Comparison of ENCODE assay signal across 8 cellular contexts in genomic region chr4:183097251-183098079, GRCh38. TPM values are rescaled to one million over a fixed set of nuclear protein-coding genes. Genes with fewer than 3 reads are reported as not detected.
DNase-seq lines count a peak whose midpoint lies in the region; ATAC-seq and TF ChIP-seq lines count a peak whose summit lies in the region.

No MANE protein-coding gene starts in this region.

- intact Hi-C loops in mammary epithelial cell (cut with micrococcal nuclease) (loop anchor here (2.0 to 5.0 kb wide), 2 partner anchors 35 to 143 kb away; no protein-coding TSS in a partner anchor), left lung (cut with DNase I) (no loop called here)

- in situ Hi-C loops in mammary epithelial cell (cut with MboI; ENCODE audit: low sequenced_read_pairs in 2 of 2): no loop called here

- dilution Hi-C loops in mammary epithelial cell (cut with HindIII; ENCODE audit: low sequenced_read_pairs): no loop called here

- H3K27ac ChIP-seq in RWPE2 (ENCODE audit: poor library complexity, severe bottlenecking): peak overlapping the region; percentile 86
- no peak overlapping the region for H3K27ac ChIP-seq in mammary epithelial cell (ENCODE audit: insufficient read depth, low read depth, low read length)
- H3K27ac ChIP-seq in left lung: peak overlapping the region; percentile 98

- H3K27me3 ChIP-seq in RWPE2 (ENCODE audit: insufficient read depth, poor library complexity, severe bottlenecking): no peaks in the 10 kb centered on the region
- no peaks in the 10 kb centered on the region for H3K27me3 ChIP-seq in mammary epithelial cell (ENCODE audit: insufficient read depth, low read length)
- peaks cover 0 to 56% of the 10 kb centered on the region in 2 donors for H3K27me3 ChIP-seq in left lung

- no peaks in the 10 kb centered on the region for H3K9me3 ChIP-seq in RWPE2 (ENCODE audit: severe bottlenecking)
- H3K9me3 ChIP-seq in mammary epithelial cell (replicated peaks; ENCODE audit: insufficient read depth, low read length): no peaks in the 10 kb centered on the region
- H3K9me3 ChIP-seq in left lung: no peaks in the 10 kb centered on the region

- H3K4me3 ChIP-seq in RWPE2 (ENCODE audit: severe bottlenecking) (peak overlapping the region; percentile 89), mammary epithelial cell (replicated peaks in 1 of 3; ENCODE audit: insufficient read depth in 1 of 3, low read depth in 2 of 3, low read length in 3 of 3) (peak overlapping the region; percentile 17 to 96 (median 95)), left lung (peak overlapping the region; percentile 69 to 75)

- no peaks in the 10 kb centered on the region for H4K20me1 ChIP-seq in mammary epithelial cell (ENCODE audit: insufficient read depth, low read length)

- 97% methylated on average over 13 of the region's 47 CpGs for WGBS in mammary epithelial cell (ENCODE audit: low coverage, missing lambda C conversion rate)

- TF ChIP-seq CTCF in RWPE2 (IDR thresholded peaks at IDR 0.05; ENCODE audit: poor library complexity, severe bottlenecking): no peak
- TF ChIP-seq CTCF in mammary epithelial cell (conservative IDR thresholded peaks at IDR 0.05 in 1 of 2, IDR thresholded peaks at IDR 0.05 in 1 of 2; ENCODE audit: extremely low read depth in 1 of 2, insufficient read depth in 1 of 2, low read depth in 1 of 2, low read length in 2 of 2): no peak
- no peak for TF ChIP-seq CTCF in left lung (IDR thresholded peaks at IDR 0.05)

- peaks cover 33% of the 10 kb centered on the region for H3K79me2 ChIP-seq in mammary epithelial cell (ENCODE audit: insufficient read depth, low read length)

- peak overlapping the region; percentile 93 for H2AFZ ChIP-seq in mammary epithelial cell (ENCODE audit: low read depth, low read length)

- H3K36me3 ChIP-seq in RWPE2 (ENCODE audit: low read depth): no peaks in the 10 kb centered on the region
- no peaks in the 10 kb centered on the region for H3K36me3 ChIP-seq in mammary epithelial cell (ENCODE audit: insufficient read depth, low read length)
- no peaks in the 10 kb centered on the region for H3K36me3 ChIP-seq in left lung

- peaks cover 21% of the 10 kb centered on the region for H3K4me1 ChIP-seq in RWPE2 (ENCODE audit: insufficient read depth, poor library complexity, severe bottlenecking)
- peaks cover 3% of the 10 kb centered on the region for H3K4me1 ChIP-seq in mammary epithelial cell (ENCODE audit: insufficient read depth, low read length)
- H3K4me1 ChIP-seq in left lung: peaks cover 4 to 29% of the 10 kb centered on the region in 2 donors

- H3K4me2 ChIP-seq in mammary epithelial cell (ENCODE audit: insufficient read depth, low read depth, low read length): peak overlapping the region; percentile 92

- ATAC-seq in RWPE2 (ENCODE audit: low read depth) (no peak), left lung (peak; percentile 1), GM21737 (IDR thresholded peaks at IDR 0.05; ENCODE audit: unreplicated experiment) (no peak)

- no peak overlapping the region for H3K9ac ChIP-seq in mammary epithelial cell (ENCODE audit: insufficient read depth, low read length)

- DNase-seq in RWPE2 (ENCODE audit: low spot score) (no peak), mammary epithelial cell (no peak), left lung (peak; percentile 39 to 83), superior temporal gyrus (ENCODE audit: extremely low spot score) (peak; percentile 6), GM03348 (ENCODE audit: low spot score) (no peak), D341Med (ENCODE audit: low spot score) (no peak), HUDEP-2 (lab: John Stamatoyannopoulos, UW; ENCODE audit: unreplicated experiment in 76 of 76) (no peak)

- CTCF ChIA-PET in mammary epithelial cell (lab: Charles Lee; ENCODE audit: low non-redundant PET): no interaction called here

- no TSS peak for BruUV-seq in mammary epithelial cell (replicated peaks; lab: Mats Ljungman, UMichigan)

RNA-seq across cellular contexts. Expression of gene WWC2, which starts 1.6 kb away (rescaled TPM):
- total RNA-seq in mammary epithelial cell (10 to 100 TPM; 20.0 to 35.7 TPM), left lung (10 to 100 TPM; 55.4 to 96.9 TPM)
- 9.1 TPM for polyA plus RNA-seq in mammary epithelial cell
- polyA minus RNA-seq in mammary epithelial cell: 18.6 TPM

Comparison
In these comparisons a context has a peak if more than half of its experiments do, and no peak if none do; other contexts are left out.
1. DNase-seq: peak in left lung (2 of 2) and superior temporal gyrus (single experiment); none in RWPE2 (single experiment), mammary epithelial cell (single experiment), GM03348 (single experiment), D341Med (single experiment) and HUDEP-2 (0 of 76).
2. Peak in every context shown above with its lines, with median percentiles within 50 percentile points of each other: H3K4me3 ChIP-seq.